29 cellular contexts compared by ENCODE assay signal in the genomic region with DNA sequence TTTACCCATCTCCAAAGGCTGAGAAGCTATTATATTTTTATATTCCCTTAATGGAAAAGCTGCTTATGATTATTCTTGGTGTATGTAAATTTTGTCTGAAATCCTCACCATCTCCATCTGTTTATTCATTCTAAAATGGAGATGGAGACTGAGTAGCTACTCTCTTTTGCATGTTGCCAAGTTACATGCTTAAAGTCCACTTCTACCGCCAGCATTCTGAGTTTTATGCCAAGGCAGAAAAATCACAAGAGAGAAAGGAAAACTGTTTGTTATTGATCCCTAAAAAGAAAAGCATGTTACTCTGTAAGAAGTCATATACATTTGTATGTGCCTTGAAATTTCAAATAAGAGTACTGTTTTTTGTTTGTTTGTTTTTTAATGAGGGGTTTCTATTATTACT.
"Had no signal": no experiment of that assay in that cellular context is flagged by ENCODE, and none has a peak within 500 bp of the region (broad histone marks: within the 10 kb centered on the region; RNA-seq: fewer than 3 reads in every experiment).

No MANE protein-coding gene starts in this region.

- H3K9me3 Mint-ChIP-seq: activated CD4-positive, alpha-beta T cell treated with anti-CD3 and anti-CD28 coated beads, Interleukin-2, amount 10 ng/mL, durations not matched to agents 24 days and 14 days; activated CD8-positive, alpha-beta T cell treated with anti-CD3 and anti-CD28 coated beads for 36 hours; activated naive CD4-positive, alpha-beta T cell treated with anti-CD3 and anti-CD28 coated beads, Interleukin-2, amount 50 U/mL, for 24 hours; activated naive CD8-positive, alpha-beta T cell treated with anti-CD3 and anti-CD28 coated beads, Interleukin-2, amount 10 ng/mL, durations not matched to agents 7 days and 5 days; activated T-cell treated with anti-CD3 and anti-CD28 coated beads, Interleukin-2, amount 50 U/mL, for 72 hours; activated T-helper 17 cell treated with anti-CD3 and anti-CD28 coated beads, Interleukin-2, amount 50 U/mL, for 72 hours had no signal

- H3K4me1 Mint-ChIP-seq: activated CD4-positive, alpha-beta T cell treated with anti-CD3 and anti-CD28 coated beads, Interleukin-2, amount 10 ng/mL, durations not matched to agents 24 days and 14 days had no signal

- H3K27me3 Mint-ChIP-seq: activated CD4-positive, alpha-beta T cell treated with anti-CD3 and anti-CD28 coated beads, Interleukin-2, amount 10 ng/mL, durations not matched to agents 24 days and 14 days; activated CD8-positive, alpha-beta T cell treated with anti-CD3 and anti-CD28 coated beads for 36 hours; activated naive CD4-positive, alpha-beta T cell treated with anti-CD3 and anti-CD28 coated beads, Interleukin-2, amount 50 U/mL, for 24 hours; activated naive CD8-positive, alpha-beta T cell treated with anti-CD3 and anti-CD28 coated beads, Interleukin-2, amount 10 ng/mL, durations not matched to agents 7 days and 5 days; activated T-helper 17 cell treated with anti-CD3 and anti-CD28 coated beads, Interleukin-2, amount 50 U/mL, for 72 hours had no signal

- H3K27ac Mint-ChIP-seq: activated CD4-positive, alpha-beta T cell treated with anti-CD3 and anti-CD28 coated beads, Interleukin-2, amount 10 ng/mL, durations not matched to agents 24 days and 14 days; activated CD8-positive, alpha-beta T cell treated with anti-CD3 and anti-CD28 coated beads for 36 hours; activated naive CD4-positive, alpha-beta T cell treated with anti-CD3 and anti-CD28 coated beads, Interleukin-2, amount 50 U/mL, for 24 hours; activated naive CD8-positive, alpha-beta T cell treated with anti-CD3 and anti-CD28 coated beads, Interleukin-2, amount 10 ng/mL, durations not matched to agents 7 days and 5 days; activated T-cell treated with anti-CD3 and anti-CD28 coated beads, Interleukin-2, amount 50 U/mL, for 72 hours; activated T-helper 17 cell treated with anti-CD3 and anti-CD28 coated beads, Interleukin-2, amount 50 U/mL, for 72 hours had no signal

- H3K4me3 Mint-ChIP-seq: activated CD4-positive, alpha-beta T cell treated with anti-CD3 and anti-CD28 coated beads, Interleukin-2, amount 10 ng/mL, durations not matched to agents 24 days and 14 days; activated CD8-positive, alpha-beta T cell treated with anti-CD3 and anti-CD28 coated beads for 36 hours; activated naive CD4-positive, alpha-beta T cell treated with anti-CD3 and anti-CD28 coated beads, Interleukin-2, amount 50 U/mL, for 24 hours; activated naive CD8-positive, alpha-beta T cell treated with anti-CD3 and anti-CD28 coated beads, Interleukin-2, amount 10 ng/mL, durations not matched to agents 7 days and 5 days; activated T-cell treated with anti-CD3 and anti-CD28 coated beads, Interleukin-2, amount 50 U/mL, for 72 hours; activated T-helper 17 cell treated with anti-CD3 and anti-CD28 coated beads, Interleukin-2, amount 50 U/mL, for 72 hours had no signal

- ATAC-seq: activated CD8-positive, alpha-beta T cell treated with anti-CD3 and anti-CD28 coated beads for 36 hours; activated T-cell treated with anti-CD3 and anti-CD28 coated beads, Interleukin-2, amount 50 U/mL, for 72 hours; activated T-helper 17 cell treated with anti-CD3 and anti-CD28 coated beads, Interleukin-2, amount 50 U/mL, for 72 hours had no signal

- DNase-seq: activated CD4-positive, alpha-beta T cell treated with anti-CD3 and anti-CD28 coated beads, Interleukin-2, amount 10 ng/mL, durations not matched to agents 24 days and 14 days; activated CD4-positive, alpha-beta T cell treated with anti-CD3 and anti-CD28 coated beads, Interleukin-2, amount 50 U/mL, for 4 hours; activated CD8-positive, alpha-beta T cell treated with anti-CD3 and anti-CD28 coated beads for 36 hours; activated effector memory CD4-positive, alpha-beta T cell treated with anti-CD3 and anti-CD28 coated beads, Interleukin-2, amount 50 U/mL, for 16 hours; activated naive CD4-positive, alpha-beta T cell; activated naive CD8-positive, alpha-beta T cell treated with anti-CD3 and anti-CD28 coated beads, Interleukin-2, amount 10 ng/mL, durations not matched to agents 7 days and 5 days; activated T-cell treated with anti-CD3 and anti-CD28 coated beads, Interleukin-2, amount 50 U/mL, for 1 hour; activated T-cell treated with anti-CD3 and anti-CD28 coated beads, Interleukin-2, amount 50 U/mL, for 72 hours; amygdala; cerebellar nuclear complex; Kasumi-1; KG1; MG63; NCI-H1048; NCI-H1105 treated with DMSO at 0.1 percent for 48 hours; NCI-H1436; NCI-H1694; NCI-H1930; NCI-H2171 treated with DMSO at 0.1 percent for 48 hours; NCI-H2227 treated with DMSO at 0.1 percent for 48 hours; NCI-H524 treated with DMSO at 0.1 percent for 48 hours; NCI-H774; Right ventricle myocardium superior; SW 1271; T-helper 1 cell; T-helper 2 cell; T-helper 9 cell had no signal

- H3K36me3 Mint-ChIP-seq: activated naive CD8-positive, alpha-beta T cell treated with anti-CD3 and anti-CD28 coated beads, Interleukin-2, amount 10 ng/mL, durations not matched to agents 7 days and 5 days had no signal
